In genomic region chr15:99985878-99986277, GRCh38 we compare ENCODE assay signal across 16 cellular contexts.
"Had no signal": no experiment of that assay in that cellular context is flagged by ENCODE, and none has a peak within 500 bp of the region (broad histone marks: within the 10 kb centered on the region; RNA-seq: fewer than 3 reads in every experiment).

No MANE protein-coding gene starts in this region.

- DNase-seq: activated CD4-positive, alpha-beta memory T cell treated with anti-CD3 and anti-CD28 coated beads, Interleukin-2, amount 10 ng/mL, durations not matched to agents 7 days and 5 days; activated CD4-positive, alpha-beta T cell treated with anti-CD3 and anti-CD28 coated beads for 4 hours; activated effector memory CD4-positive, alpha-beta T cell treated with Interleukin-2 at 50 U/mL for 16 hours; activated T-cell treated with anti-CD3 and anti-CD28 coated beads, Interleukin-2, amount 50 U/mL, for 24 hours; effector CD4-positive, alpha-beta T cell; islet precursor cell; left ventricle myocardium inferior; stimulated activated CD4-positive, alpha-beta T cell treated with anti-CD3 and anti-CD28 coated beads, Interleukin-4, amount 100 ng/mL, for 24 hours; stimulated activated naive CD4-positive, alpha-beta T cell; T-helper 2 cell; upper lobe of right lung had no signal

- H3K9me3 Mint-ChIP-seq: activated naive CD4-positive, alpha-beta T cell treated with anti-CD3 and anti-CD28 coated beads, Interleukin-2, amount 50 U/mL, for 24 hours; activated T-cell treated with anti-CD3 and anti-CD28 coated beads, Interleukin-2, amount 50 U/mL, for 24 hours had no signal

- ATAC-seq: upper lobe of right lung had no signal

- H3K79me2 ChIP-seq: hepatocyte had no signal

- H2AFZ ChIP-seq: hepatocyte had no signal

- H3K27me3 ChIP-seq: adrenal gland, esophagus muscularis mucosa, hepatocyte, upper lobe of right lung had no signal

- H3K9me3 ChIP-seq: adrenal gland, upper lobe of right lung had no signal

- H3K4me3 Mint-ChIP-seq: activated CD4-positive, alpha-beta memory T cell treated with anti-CD3 and anti-CD28 coated beads, Interleukin-2, amount 10 ng/mL, durations not matched to agents 7 days and 5 days; activated naive CD4-positive, alpha-beta T cell treated with anti-CD3 and anti-CD28 coated beads, Interleukin-2, amount 50 U/mL, for 24 hours; activated T-cell treated with anti-CD3 and anti-CD28 coated beads, Interleukin-2, amount 50 U/mL, for 24 hours had no signal

- H3K36me3 ChIP-seq: adrenal gland, esophagus muscularis mucosa, left ventricle myocardium inferior, upper lobe of right lung had no signal

- H3K4me1 Mint-ChIP-seq: activated CD4-positive, alpha-beta memory T cell treated with anti-CD3 and anti-CD28 coated beads, Interleukin-2, amount 10 ng/mL, durations not matched to agents 7 days and 5 days; activated naive CD4-positive, alpha-beta T cell treated with anti-CD3 and anti-CD28 coated beads, Interleukin-2, amount 50 U/mL, for 24 hours had no signal

- H3K4me1 ChIP-seq: adrenal gland, upper lobe of right lung had no signal

- H3K27ac Mint-ChIP-seq: activated CD4-positive, alpha-beta memory T cell treated with anti-CD3 and anti-CD28 coated beads, Interleukin-2, amount 10 ng/mL, durations not matched to agents 7 days and 5 days; activated naive CD4-positive, alpha-beta T cell treated with anti-CD3 and anti-CD28 coated beads, Interleukin-2, amount 50 U/mL, for 24 hours; activated T-cell treated with anti-CD3 and anti-CD28 coated beads, Interleukin-2, amount 50 U/mL, for 24 hours had no signal

- H3K27me3 Mint-ChIP-seq: activated CD4-positive, alpha-beta memory T cell treated with anti-CD3 and anti-CD28 coated beads, Interleukin-2, amount 10 ng/mL, durations not matched to agents 7 days and 5 days; activated T-cell treated with anti-CD3 and anti-CD28 coated beads, Interleukin-2, amount 50 U/mL, for 24 hours had no signal

- H3K27ac ChIP-seq: adrenal gland, esophagus muscularis mucosa, hepatocyte, left ventricle myocardium inferior, upper lobe of right lung had no signal

- H3K4me2 ChIP-seq: hepatocyte had no signal

- H3K4me3 ChIP-seq: adrenal gland, coronary artery, esophagus muscularis mucosa, hepatocyte, left ventricle myocardium inferior, upper lobe of right lung had no signal
